20 cellular contexts compared by ENCODE assay signal in the genomic region with DNA sequence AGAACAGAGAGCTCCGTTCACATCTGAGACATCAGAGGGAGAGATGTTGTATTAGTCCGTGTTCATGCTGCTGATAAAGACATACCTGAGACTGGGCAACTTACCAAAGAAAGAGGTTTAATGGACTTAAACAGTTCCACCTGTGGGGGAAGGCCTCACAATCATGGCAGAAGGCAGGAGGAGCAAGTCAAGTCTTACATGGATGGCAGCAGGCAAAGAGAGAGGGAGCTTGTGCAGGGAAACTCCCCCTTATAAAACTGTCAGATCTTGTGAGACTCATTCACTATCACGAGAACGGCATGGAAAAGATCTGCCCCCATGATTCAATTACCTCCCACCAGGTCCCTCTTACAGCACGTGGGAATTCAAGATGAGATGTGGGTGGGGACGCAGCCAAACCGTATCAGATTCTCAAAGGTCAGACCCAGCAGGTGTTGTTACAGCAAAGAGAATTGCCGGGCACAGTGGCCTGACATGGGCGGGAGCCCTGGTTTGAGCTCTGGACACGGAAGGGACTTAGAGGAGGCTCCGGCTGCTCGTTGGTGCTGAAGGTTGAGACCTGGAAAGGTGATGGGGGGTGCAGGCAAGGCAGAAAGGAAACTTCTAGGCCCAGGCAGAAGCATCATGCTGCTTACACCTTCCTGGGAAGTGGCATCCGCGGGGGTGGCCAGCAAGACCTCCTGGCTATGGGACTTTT.
"Had no signal": no experiment of that assay in that cellular context is flagged by ENCODE, and none has a peak within 500 bp of the region (broad histone marks: within the 10 kb centered on the region; RNA-seq: fewer than 3 reads in every experiment).

No MANE protein-coding gene starts in this region.

- DNase-seq: activated CD4-positive, alpha-beta T cell treated with anti-CD3 and anti-CD28 coated beads for 1 hour; activated CD4-positive, alpha-beta T cell treated with anti-CD3 and anti-CD28 coated beads, Interleukin-2, amount 50 U/mL, for 1 hour; activated CD8-positive, alpha-beta memory T cell treated with anti-CD3 and anti-CD28 coated beads for 24 hours; activated CD8-positive, alpha-beta memory T cell treated with anti-CD3 and anti-CD28 coated beads, Interleukin-2, amount 50 U/mL, for 4 hours; activated T-cell treated with anti-CD3 and anti-CD28 coated beads, Interleukin-2, amount 50 U/mL, for 48 hours; effector CD4-positive, alpha-beta T cell; erythroblast; foreskin fibroblast; heart right ventricle; islet precursor cell; left cardiac atrium; pancreas; right cardiac atrium; stimulated activated CD4-positive, alpha-beta T cell treated with anti-CD3 and anti-CD28 coated beads, Interleukin-4, amount 100 ng/mL, for 24 hours; stomach; WERI-Rb-1 had no signal

- ATAC-seq: heart right ventricle, left cardiac atrium, pancreas, right cardiac atrium had no signal

- H3K27ac ChIP-seq: heart right ventricle, pancreas, stomach, suprapubic skin, tibial nerve, WERI-Rb-1 had no signal

- H3K27me3 Mint-ChIP-seq: dendritic cell treated with granulocyte-macrophage colony-stimulating factor and Interleukin-4, amounts not matched to agents 40 ng/mL and 50 ng/mL, for 4 days had no signal

- H3K27me3 ChIP-seq: heart right ventricle, pancreas, stomach, suprapubic skin, tibial nerve had no signal

- H3K4me3 Mint-ChIP-seq: dendritic cell treated with granulocyte-macrophage colony-stimulating factor and Interleukin-4, amounts not matched to agents 40 ng/mL and 50 ng/mL, for 4 days; nephron had no signal

- H3K27ac Mint-ChIP-seq: dendritic cell treated with granulocyte-macrophage colony-stimulating factor and Interleukin-4, amounts not matched to agents 40 ng/mL and 50 ng/mL, for 4 days; nephron had no signal

- H3K9me3 ChIP-seq: heart right ventricle, pancreas, stomach, suprapubic skin had no signal

- H3K4me1 Mint-ChIP-seq: nephron had no signal
